Comparison of ENCODE assay signal across 8 cellular contexts in the genomic region with DNA sequence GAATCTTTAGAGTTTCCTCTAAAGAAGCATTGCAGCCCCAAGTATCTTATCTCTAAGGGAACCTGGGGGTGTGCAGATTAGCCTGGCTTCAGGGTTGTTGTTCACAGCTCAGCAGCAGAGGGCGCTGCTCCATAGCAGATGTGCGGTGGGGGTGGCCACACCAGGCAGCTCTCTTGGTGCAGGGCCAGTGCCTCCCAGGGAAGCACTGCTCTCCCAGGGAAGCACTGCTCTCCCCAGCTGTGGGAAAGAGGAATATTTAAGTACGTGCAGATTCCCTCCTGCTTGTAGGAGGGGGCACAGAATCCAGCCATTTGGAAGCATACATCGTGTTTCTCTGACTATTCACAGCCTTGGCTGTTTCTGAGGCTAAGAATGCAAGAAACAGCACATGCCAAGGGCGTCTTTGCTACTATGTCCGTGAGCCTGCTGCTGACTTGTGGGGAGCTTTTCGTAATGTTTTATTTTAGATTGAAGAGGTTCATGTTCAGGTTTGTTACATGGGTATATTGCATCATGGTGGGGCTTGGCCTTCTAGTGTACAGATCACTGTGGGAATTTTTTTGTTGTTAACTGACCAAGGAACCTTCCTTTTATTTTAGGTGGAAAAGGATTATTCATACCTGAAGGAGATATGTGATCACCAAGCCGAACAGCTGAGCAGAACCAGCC.
A peak's percentile ranks its signal among the peaks of the same experiment; 100 is the strongest.
DNase-seq lines count a peak whose midpoint lies in the region; ATAC-seq, FAIRE-seq and TF ChIP-seq lines count a peak whose summit lies in the region.

No MANE protein-coding gene starts in this region.

- 54% methylated on average over 6 of the region's 8 CpGs for WGBS in esophagus muscularis mucosa

- TF ChIP-seq POLR2A in esophagus muscularis mucosa (IDR thresholded peaks at IDR 0.05; ENCODE audit: low read depth) = no peak

- CTCF ChIA-PET in naive thymus-derived CD4-positive, alpha-beta T cell (lab: Charles Lee) = interaction anchor here (0.6 to 4.6 kb wide), 32 partner anchors 8 to 434 kb away, joined by 3 to 49 read pairs (median 4); no protein-coding TSS in a partner anchor

- no peak overlapping the region for H3K4me3 ChIP-seq in esophagus muscularis mucosa
- no peak overlapping the region for H3K4me3 ChIP-seq in naive thymus-derived CD4-positive, alpha-beta T cell (ENCODE audit: low read length)

- no peak overlapping the region for H3K27ac ChIP-seq in esophagus muscularis mucosa (replicated peaks in 1 of 4)
- no peak overlapping the region for H3K27ac ChIP-seq in naive thymus-derived CD4-positive, alpha-beta T cell (ENCODE audit: low read depth, low read length)

- H3K4me3 Mint-ChIP-seq in naive thymus-derived CD4-positive, alpha-beta T cell = peak overlapping the region in 6 of 10 donors; percentile 3 to 61 (median 29)

- no peaks in the 10 kb centered on the region for H3K27me3 ChIP-seq in esophagus muscularis mucosa
- H3K27me3 ChIP-seq in naive thymus-derived CD4-positive, alpha-beta T cell (ENCODE audit: control insufficient read depth in 2 of 2, insufficient read depth in 2 of 2, low read length in 2 of 2) = no peaks in the 10 kb centered on the region

- peak overlapping the region in 5 of 9 donors; percentile 2 to 81 (median 50) for H3K27ac Mint-ChIP-seq in naive thymus-derived CD4-positive, alpha-beta T cell

- H3K4me1 ChIP-seq in esophagus muscularis mucosa = peaks cover 0 to 7% (median 5%) of the 10 kb centered on the region in 4 donors
- peaks cover 0 to 9% of the 10 kb centered on the region in 2 donors for H3K4me1 ChIP-seq in naive thymus-derived CD4-positive, alpha-beta T cell (ENCODE audit: control insufficient read depth in 2 of 2, insufficient read depth in 2 of 2, low read length in 2 of 2)

- peak; percentile 55 for DNase-seq in GM10266 (ENCODE audit: extremely low spot score)
- DNase-seq in HTR-8/SVneo (ENCODE audit: insufficient read length, low spot score) = peak; percentile 86
- DNase-seq in OCI-M2 (lab: John Stamatoyannopoulos, UW; ENCODE audit: unreplicated experiment) = peak; percentile 18
- DNase-seq in activated T-cell treated with anti-CD3 and anti-CD28 coated beads for 4 hours = peak; percentile 73
- no peak for DNase-seq in esophagus muscularis mucosa (ENCODE audit: extremely low spot score)
- DNase-seq in naive thymus-derived CD4-positive, alpha-beta T cell = peak; percentile 68 to 87 (median 79)
- DNase-seq in stimulated activated CD8-positive, alpha-beta memory T cell treated with anti-CD3 and anti-CD28 coated beads, Interleukin-7, amount 100 ng/mL, for 4 hours (ENCODE audit: low read depth in 2 of 2) = peak; percentile 55 to 56

- no peaks in the 10 kb centered on the region for H3K9me3 ChIP-seq in esophagus muscularis mucosa
- no peaks in the 10 kb centered on the region for H3K9me3 ChIP-seq in naive thymus-derived CD4-positive, alpha-beta T cell (ENCODE audit: control insufficient read depth in 2 of 3, low read length in 3 of 3)

- H3K27me3 Mint-ChIP-seq in naive thymus-derived CD4-positive, alpha-beta T cell = peaks cover 0 to 6% (median 0%) of the 10 kb centered on the region in 5 donors

- H3K36me3 Mint-ChIP-seq in naive thymus-derived CD4-positive, alpha-beta T cell = peaks cover 0 to 3% (median 0%) of the 10 kb centered on the region in 5 donors

- peaks cover 19 to 49% (median 35%) of the 10 kb centered on the region in 7 donors for H3K4me1 Mint-ChIP-seq in naive thymus-derived CD4-positive, alpha-beta T cell

- H3K9me3 Mint-ChIP-seq in naive thymus-derived CD4-positive, alpha-beta T cell = no peaks in the 10 kb centered on the region

- no peak for TF ChIP-seq EP300 in esophagus muscularis mucosa (IDR thresholded peaks at IDR 0.05)

- intact Hi-C loops in esophagus muscularis mucosa (cut with DNase I) = loop anchor here (2.0 to 10.0 kb wide), 3 partner anchors 90 to 768 kb away; no protein-coding TSS in a partner anchor
- intact Hi-C loops in naive thymus-derived CD4-positive, alpha-beta T cell (cut with micrococcal nuclease) = loop anchor here (1.0 to 10.0 kb wide), 5 partner anchors 7 to 234 kb away; a partner anchor contains a TSS

- H3K36me3 ChIP-seq in esophagus muscularis mucosa = peaks cover 0 to 5% (median 3%) of the 10 kb centered on the region in 4 donors
- H3K36me3 ChIP-seq in naive thymus-derived CD4-positive, alpha-beta T cell (ENCODE audit: control insufficient read depth in 2 of 3, insufficient read depth in 3 of 3, low read length in 3 of 3) = no peaks in the 10 kb centered on the region

- POLR2A ChIA-PET in naive thymus-derived CD4-positive, alpha-beta T cell (lab: Charles Lee) = interaction anchor here (0.8 to 2.0 kb wide), 4 partner anchors 16 to 94 kb away, joined by 3 to 5 read pairs (median 4); no protein-coding TSS in a partner anchor

- peak; percentile 100 for ATAC-seq in naive thymus-derived CD4-positive, alpha-beta T cell
- no peak for ATAC-seq in HG03039 (IDR thresholded peaks at IDR 0.05; ENCODE audit: unreplicated experiment)

- peak; percentile 71 for FAIRE-seq in HTR-8/SVneo (lab: Jason Lieb, UNC)

- TF ChIP-seq CTCF in GM10266 (IDR thresholded peaks at IDR 0.05; ENCODE audit: control insufficient read depth, insufficient read depth, low read depth, missing control alignments) (peak; percentile 86), esophagus muscularis mucosa (IDR thresholded peaks at IDR 0.05) (peak; percentile 65 to 85 (median 67))
